ENCODE assay signal across 1 cellular context in the genomic region with DNA sequence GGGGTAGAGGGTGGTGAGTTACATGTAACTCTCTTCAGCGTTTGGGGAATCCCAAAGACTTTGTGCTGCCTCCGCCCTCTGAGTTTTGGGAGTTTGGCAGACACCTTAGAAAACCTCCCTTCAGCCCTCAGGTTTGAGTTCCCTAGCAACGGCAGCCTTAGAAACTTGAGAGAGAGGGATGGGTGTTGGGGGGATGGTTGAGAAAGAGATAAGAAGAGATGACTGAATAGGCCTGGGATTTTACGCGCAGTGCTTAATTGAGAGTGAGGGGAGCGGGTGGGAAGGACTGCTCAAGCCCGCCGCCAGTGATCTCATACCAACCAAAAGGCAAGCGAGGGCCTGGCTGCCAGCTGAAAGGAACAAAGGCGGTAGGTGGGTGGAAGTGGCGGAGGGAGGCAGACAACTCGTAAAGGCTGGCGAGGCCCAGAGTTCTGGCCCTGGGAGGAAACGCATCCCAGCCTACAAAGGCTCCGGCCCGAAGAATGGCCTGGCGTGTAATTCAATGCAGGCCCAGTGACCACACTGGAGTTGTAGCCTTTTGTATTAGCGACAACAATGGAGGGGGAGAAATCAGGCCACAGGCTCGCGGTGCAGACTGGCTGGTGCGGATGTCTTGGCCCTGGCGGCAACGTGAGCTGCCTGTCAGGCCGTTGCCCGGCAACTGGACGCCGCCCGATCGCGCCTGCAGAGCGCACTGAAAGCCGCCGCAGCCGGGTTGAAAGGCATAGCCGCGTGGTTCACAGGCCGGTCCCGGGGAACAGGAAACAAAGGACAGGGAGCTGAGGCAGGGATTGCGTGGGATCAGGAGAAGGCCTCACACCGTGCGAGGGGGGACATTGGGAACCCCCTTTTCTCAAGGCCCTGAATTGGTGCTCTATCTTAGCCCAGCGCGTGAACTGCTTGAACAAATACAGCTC.
TF ChIP-seq lines count a peak whose summit lies in the region.

No MANE protein-coding gene starts in this region.

TF ChIP-seq in GM12878, 131 proteins besides CTCF, POLR2A, EP300 and RAD21 (continued from another document):
- TF ChIP-seq, protein P1, sequence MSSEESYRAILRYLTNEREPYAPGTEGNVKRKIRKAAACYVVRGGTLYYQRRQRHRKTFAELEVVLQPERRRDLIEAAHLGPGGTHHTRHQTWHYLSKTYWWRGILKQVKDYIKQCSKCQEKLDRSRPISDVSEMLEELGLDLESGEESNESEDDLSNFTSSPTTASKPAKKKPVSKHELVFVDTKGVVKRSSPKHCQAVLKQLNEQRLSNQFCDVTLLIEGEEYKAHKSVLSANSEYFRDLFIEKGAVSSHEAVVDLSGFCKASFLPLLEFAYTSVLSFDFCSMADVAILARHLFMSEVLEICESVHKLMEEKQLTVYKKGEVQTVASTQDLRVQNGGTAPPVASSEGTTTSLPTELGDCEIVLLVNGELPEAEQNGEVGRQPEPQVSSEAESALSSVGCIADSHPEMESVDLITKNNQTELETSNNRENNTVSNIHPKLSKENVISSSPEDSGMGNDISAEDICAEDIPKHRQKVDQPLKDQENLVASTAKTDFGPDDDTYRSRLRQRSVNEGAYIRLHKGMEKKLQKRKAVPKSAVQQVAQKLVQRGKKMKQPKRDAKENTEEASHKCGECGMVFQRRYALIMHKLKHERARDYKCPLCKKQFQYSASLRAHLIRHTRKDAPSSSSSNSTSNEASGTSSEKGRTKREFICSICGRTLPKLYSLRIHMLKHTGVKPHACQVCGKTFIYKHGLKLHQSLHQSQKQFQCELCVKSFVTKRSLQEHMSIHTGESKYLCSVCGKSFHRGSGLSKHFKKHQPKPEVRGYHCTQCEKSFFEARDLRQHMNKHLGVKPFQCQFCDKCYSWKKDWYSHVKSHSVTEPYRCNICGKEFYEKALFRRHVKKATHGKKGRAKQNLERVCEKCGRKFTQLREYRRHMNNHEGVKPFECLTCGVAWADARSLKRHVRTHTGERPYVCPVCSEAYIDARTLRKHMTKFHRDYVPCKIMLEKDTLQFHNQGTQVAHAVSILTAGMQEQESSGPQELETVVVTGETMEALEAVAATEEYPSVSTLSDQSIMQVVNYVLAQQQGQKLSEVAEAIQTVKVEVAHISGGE (CRISPR knock-in tag; IDR thresholded peaks at IDR 0.05) = no peak
- TF ChIP-seq, protein P2, sequence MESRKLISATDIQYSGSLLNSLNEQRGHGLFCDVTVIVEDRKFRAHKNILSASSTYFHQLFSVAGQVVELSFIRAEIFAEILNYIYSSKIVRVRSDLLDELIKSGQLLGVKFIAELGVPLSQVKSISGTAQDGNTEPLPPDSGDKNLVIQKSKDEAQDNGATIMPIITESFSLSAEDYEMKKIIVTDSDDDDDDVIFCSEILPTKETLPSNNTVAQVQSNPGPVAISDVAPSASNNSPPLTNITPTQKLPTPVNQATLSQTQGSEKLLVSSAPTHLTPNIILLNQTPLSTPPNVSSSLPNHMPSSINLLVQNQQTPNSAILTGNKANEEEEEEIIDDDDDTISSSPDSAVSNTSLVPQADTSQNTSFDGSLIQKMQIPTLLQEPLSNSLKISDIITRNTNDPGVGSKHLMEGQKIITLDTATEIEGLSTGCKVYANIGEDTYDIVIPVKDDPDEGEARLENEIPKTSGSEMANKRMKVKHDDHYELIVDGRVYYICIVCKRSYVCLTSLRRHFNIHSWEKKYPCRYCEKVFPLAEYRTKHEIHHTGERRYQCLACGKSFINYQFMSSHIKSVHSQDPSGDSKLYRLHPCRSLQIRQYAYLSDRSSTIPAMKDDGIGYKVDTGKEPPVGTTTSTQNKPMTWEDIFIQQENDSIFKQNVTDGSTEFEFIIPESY (IDR thresholded peaks at IDR 0.05) = peak; percentile 85
- TF ChIP-seq BRCA1 (IDR thresholded peaks at IDR 0.05; ENCODE audit: low read depth, low read length) (no peak), IKZF1 (conservative IDR thresholded peaks at IDR 0.05) (0 out of 2 replicates have a peak, but pooled peaks have one; percentile 21)
- TF ChIP-seq, protein P3, sequence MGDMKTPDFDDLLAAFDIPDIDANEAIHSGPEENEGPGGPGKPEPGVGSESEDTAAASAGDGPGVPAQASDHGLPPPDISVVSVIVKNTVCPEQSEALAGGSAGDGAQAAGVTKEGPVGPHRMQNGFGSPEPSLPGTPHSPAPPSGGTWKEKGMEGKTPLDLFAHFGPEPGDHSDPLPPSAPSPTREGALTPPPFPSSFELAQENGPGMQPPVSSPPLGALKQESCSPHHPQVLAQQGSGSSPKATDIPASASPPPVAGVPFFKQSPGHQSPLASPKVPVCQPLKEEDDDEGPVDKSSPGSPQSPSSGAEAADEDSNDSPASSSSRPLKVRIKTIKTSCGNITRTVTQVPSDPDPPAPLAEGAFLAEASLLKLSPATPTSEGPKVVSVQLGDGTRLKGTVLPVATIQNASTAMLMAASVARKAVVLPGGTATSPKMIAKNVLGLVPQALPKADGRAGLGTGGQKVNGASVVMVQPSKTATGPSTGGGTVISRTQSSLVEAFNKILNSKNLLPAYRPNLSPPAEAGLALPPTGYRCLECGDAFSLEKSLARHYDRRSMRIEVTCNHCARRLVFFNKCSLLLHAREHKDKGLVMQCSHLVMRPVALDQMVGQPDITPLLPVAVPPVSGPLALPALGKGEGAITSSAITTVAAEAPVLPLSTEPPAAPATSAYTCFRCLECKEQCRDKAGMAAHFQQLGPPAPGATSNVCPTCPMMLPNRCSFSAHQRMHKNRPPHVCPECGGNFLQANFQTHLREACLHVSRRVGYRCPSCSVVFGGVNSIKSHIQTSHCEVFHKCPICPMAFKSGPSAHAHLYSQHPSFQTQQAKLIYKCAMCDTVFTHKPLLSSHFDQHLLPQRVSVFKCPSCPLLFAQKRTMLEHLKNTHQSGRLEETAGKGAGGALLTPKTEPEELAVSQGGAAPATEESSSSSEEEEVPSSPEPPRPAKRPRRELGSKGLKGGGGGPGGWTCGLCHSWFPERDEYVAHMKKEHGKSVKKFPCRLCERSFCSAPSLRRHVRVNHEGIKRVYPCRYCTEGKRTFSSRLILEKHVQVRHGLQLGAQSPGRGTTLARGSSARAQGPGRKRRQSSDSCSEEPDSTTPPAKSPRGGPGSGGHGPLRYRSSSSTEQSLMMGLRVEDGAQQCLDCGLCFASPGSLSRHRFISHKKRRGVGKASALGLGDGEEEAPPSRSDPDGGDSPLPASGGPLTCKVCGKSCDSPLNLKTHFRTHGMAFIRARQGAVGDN (IDR thresholded peaks at IDR 0.05) = peak; percentile 63
- TF ChIP-seq, protein P4, sequence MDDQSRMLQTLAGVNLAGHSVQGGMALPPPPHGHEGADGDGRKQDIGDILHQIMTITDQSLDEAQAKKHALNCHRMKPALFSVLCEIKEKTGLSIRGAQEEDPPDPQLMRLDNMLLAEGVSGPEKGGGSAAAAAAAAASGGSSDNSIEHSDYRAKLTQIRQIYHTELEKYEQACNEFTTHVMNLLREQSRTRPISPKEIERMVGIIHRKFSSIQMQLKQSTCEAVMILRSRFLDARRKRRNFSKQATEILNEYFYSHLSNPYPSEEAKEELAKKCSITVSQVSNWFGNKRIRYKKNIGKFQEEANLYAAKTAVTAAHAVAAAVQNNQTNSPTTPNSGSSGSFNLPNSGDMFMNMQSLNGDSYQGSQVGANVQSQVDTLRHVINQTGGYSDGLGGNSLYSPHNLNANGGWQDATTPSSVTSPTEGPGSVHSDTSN (IDR thresholded peaks at IDR 0.05; ENCODE audit: insufficient replicate concordance, low read depth, low read length) = peak; percentile 88
- TF ChIP-seq, protein P5, sequence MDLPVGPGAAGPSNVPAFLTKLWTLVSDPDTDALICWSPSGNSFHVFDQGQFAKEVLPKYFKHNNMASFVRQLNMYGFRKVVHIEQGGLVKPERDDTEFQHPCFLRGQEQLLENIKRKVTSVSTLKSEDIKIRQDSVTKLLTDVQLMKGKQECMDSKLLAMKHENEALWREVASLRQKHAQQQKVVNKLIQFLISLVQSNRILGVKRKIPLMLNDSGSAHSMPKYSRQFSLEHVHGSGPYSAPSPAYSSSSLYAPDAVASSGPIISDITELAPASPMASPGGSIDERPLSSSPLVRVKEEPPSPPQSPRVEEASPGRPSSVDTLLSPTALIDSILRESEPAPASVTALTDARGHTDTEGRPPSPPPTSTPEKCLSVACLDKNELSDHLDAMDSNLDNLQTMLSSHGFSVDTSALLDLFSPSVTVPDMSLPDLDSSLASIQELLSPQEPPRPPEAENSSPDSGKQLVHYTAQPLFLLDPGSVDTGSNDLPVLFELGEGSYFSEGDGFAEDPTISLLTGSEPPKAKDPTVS (IDR thresholded peaks at IDR 0.05; ENCODE audit: low read depth, low read length) = no peak
- TF ChIP-seq, protein P6, sequence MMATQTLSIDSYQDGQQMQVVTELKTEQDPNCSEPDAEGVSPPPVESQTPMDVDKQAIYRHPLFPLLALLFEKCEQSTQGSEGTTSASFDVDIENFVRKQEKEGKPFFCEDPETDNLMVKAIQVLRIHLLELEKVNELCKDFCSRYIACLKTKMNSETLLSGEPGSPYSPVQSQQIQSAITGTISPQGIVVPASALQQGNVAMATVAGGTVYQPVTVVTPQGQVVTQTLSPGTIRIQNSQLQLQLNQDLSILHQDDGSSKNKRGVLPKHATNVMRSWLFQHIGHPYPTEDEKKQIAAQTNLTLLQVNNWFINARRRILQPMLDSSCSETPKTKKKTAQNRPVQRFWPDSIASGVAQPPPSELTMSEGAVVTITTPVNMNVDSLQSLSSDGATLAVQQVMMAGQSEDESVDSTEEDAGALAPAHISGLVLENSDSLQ (IDR thresholded peaks at IDR 0.05) = peak; percentile 95
